8 cellular contexts compared by ENCODE assay signal in genomic region chrX:68829594-68830485, GRCh38. TPM values are rescaled to one million over a fixed set of nuclear protein-coding genes. Genes with fewer than 3 reads are reported as not detected.
DNase-seq lines count a peak whose midpoint lies in the region; ATAC-seq and TF ChIP-seq lines count a peak whose summit lies in the region.

No MANE protein-coding gene starts in this region.

- H3K4me1 ChIP-seq in esophagus squamous epithelium = peaks cover 8 to 50% (median 10%) of the 10 kb centered on the region in 3 donors

- H3K27ac Mint-ChIP-seq in natural killer cell treated with Interleukin-12 subunit alpha and Interleukin-12 subunit beta and Interleukin-15 and Interleukin-18, amount 100 ng/mL, for 72 hours = no peak overlapping the region

- DNase-seq in NCI-H82 (lab: John Stamatoyannopoulos, UW) (peak; percentile 50), NCI-H82 treated with DMSO at 0.1 percent for 48 hours (lab: John Stamatoyannopoulos, UW; ENCODE audit: unreplicated experiment) (no peak), WERI-Rb-1 (no peak), esophagus squamous epithelium (lab: John Stamatoyannopoulos, UW) (no peak), NAMALWA (ENCODE audit: low spot score) (no peak), GM13976 (ENCODE audit: low spot score) (no peak), NCI-H446 (lab: John Stamatoyannopoulos, UW) (no peak)
- peak; percentile 59 for DNase-seq in natural killer cell treated with Interleukin-12 subunit alpha and Interleukin-12 subunit beta and Interleukin-15 and Interleukin-18, amount 100 ng/mL, for 72 hours (ENCODE audit: low spot score)

- peak overlapping the region; percentile 49 for H3K4me3 ChIP-seq in WERI-Rb-1 (ENCODE audit: low read depth, low read length)
- H3K4me3 ChIP-seq in esophagus squamous epithelium = peak overlapping the region; percentile 59 to 79 (median 72)

- peak in 1 of 4 donors; percentile 5 for TF ChIP-seq POLR2A in esophagus squamous epithelium (IDR thresholded peaks at IDR 0.05)

- 54% methylated on average over 42 of the region's 74 CpGs; no CpG with 5 or more reads in 1 of the 2 donors for WGBS in esophagus squamous epithelium, 2 donors

- no peaks in the 10 kb centered on the region for H3K36me3 ChIP-seq in WERI-Rb-1
- no peaks in the 10 kb centered on the region for H3K36me3 ChIP-seq in esophagus squamous epithelium

- H3K9me3 Mint-ChIP-seq in natural killer cell treated with Interleukin-12 subunit alpha and Interleukin-12 subunit beta and Interleukin-15 and Interleukin-18, amount 100 ng/mL, for 72 hours = no peaks in the 10 kb centered on the region

- H3K36me3 Mint-ChIP-seq in natural killer cell treated with Interleukin-12 subunit alpha and Interleukin-12 subunit beta and Interleukin-15 and Interleukin-18, amount 100 ng/mL, for 72 hours = no peaks in the 10 kb centered on the region

- H3K27ac ChIP-seq in WERI-Rb-1 (no peak overlapping the region), esophagus squamous epithelium (peak overlapping the region; percentile 89 to 92 (median 91))

- ATAC-seq in natural killer cell treated with Interleukin-12 subunit alpha and Interleukin-12 subunit beta and Interleukin-15 and Interleukin-18, amount 100 ng/mL, for 72 hours = peak in 1 of 2 donors; percentile 4

- H3K9me3 ChIP-seq in WERI-Rb-1 (ENCODE audit: severe bottlenecking) (no peaks in the 10 kb centered on the region), esophagus squamous epithelium (no peaks in the 10 kb centered on the region)

- H3K27me3 Mint-ChIP-seq in natural killer cell treated with Interleukin-12 subunit alpha and Interleukin-12 subunit beta and Interleukin-15 and Interleukin-18, amount 100 ng/mL, for 72 hours = peaks cover 0 to 6% of the 10 kb centered on the region in 2 donors

- intact Hi-C loops in esophagus squamous epithelium (cut with DNase I) = loop anchor here (5.0 kb wide), 1 partner anchor 392 kb away; no protein-coding TSS in a partner anchor

- TF ChIP-seq CTCF in WERI-Rb-1 (IDR thresholded peaks at IDR 0.05; ENCODE audit: low read depth, low read length) (no peak), esophagus squamous epithelium (IDR thresholded peaks at IDR 0.05) (no peak), GM13976 (IDR thresholded peaks at IDR 0.05; ENCODE audit: borderline replicate concordance, control extremely low read depth, extremely low read depth, insufficient read depth, missing control alignments) (no peak)

- peaks cover 26% of the 10 kb centered on the region for H3K27me3 ChIP-seq in WERI-Rb-1 (ENCODE audit: insufficient read depth, low read depth, severe bottlenecking)
- peaks cover 0 to 3% (median 0%) of the 10 kb centered on the region in 4 donors for H3K27me3 ChIP-seq in esophagus squamous epithelium

- peaks cover 6 to 16% of the 10 kb centered on the region in 2 donors for H3K4me1 Mint-ChIP-seq in natural killer cell treated with Interleukin-12 subunit alpha and Interleukin-12 subunit beta and Interleukin-15 and Interleukin-18, amount 100 ng/mL, for 72 hours (ENCODE audit: low read depth in 2 of 2)

- peak overlapping the region; percentile 89 for H3K4me3 Mint-ChIP-seq in natural killer cell treated with Interleukin-12 subunit alpha and Interleukin-12 subunit beta and Interleukin-15 and Interleukin-18, amount 100 ng/mL, for 72 hours

- in situ Hi-C loops in GM13976 (cut with MboI; ENCODE audit: low sequenced_read_pairs, unreplicated experiment) = loop anchor here (10.0 kb wide), 2 partner anchors 395 to 455 kb away; no protein-coding TSS in a partner anchor

RNA-seq across cellular contexts. Expression of gene EFNB1, which starts 1.0 kb away (rescaled TPM):
- total RNA-seq in esophagus squamous epithelium = 10 to 100 TPM; 40.4 to 53.4 (median 46.7) TPM
- total RNA-seq in natural killer cell treated with Interleukin-12 subunit alpha and Interleukin-12 subunit beta and Interleukin-15 and Interleukin-18, amount 100 ng/mL, for 72 hours = 1 to 10 TPM; 3.4 to 3.9 TPM

Comparison
In these comparisons a context has a peak if more than half of its experiments do, and no peak if none do; other contexts are left out.
1. DNase-seq: peak in NCI-H82 (single experiment) and natural killer cell treated with Interleukin-12 subunit alpha and Interleukin-12 subunit beta and Interleukin-15 and Interleukin-18, amount 100 ng/mL, for 72 hours (single experiment); none in NCI-H82 treated with DMSO at 0.1 percent for 48 hours (single experiment), WERI-Rb-1 (single experiment), esophagus squamous epithelium (single experiment), NAMALWA (single experiment), GM13976 (single experiment) and NCI-H446 (0 of 2).
2. RNA of gene EFNB1, which starts 1.0 kb away (total RNA-seq): 40.4 to 53.4 TPM in esophagus squamous epithelium; 3.4 to 3.9 TPM in natural killer cell treated with Interleukin-12 subunit alpha and Interleukin-12 subunit beta and Interleukin-15 and Interleukin-18, amount 100 ng/mL, for 72 hours; every median in the first group is over 4 times any median in the second.